Comparison of ENCODE assay signal across 27 cellular contexts in the genomic region with DNA sequence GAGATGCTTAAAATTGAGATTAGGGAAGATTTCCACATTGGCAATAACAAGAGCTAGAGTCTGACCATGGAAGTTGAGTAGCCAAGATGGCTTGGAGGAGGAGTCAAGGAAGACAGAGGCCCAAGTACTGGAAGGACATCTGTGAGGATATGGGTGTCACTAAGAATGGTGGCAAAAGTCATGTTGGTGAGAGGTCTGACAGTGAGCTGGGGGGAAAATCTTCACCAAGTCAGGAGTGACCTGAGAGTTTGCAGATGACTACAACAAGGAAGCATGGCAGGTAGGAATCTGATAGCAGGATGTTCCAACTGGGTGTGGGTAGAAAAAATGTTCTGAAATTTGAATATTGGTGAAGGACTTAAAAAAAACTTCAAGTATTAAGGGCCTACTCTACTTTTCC.
"Had no signal": no experiment of that assay in that cellular context is flagged by ENCODE, and none has a peak within 500 bp of the region (broad histone marks: within the 10 kb centered on the region; RNA-seq: fewer than 3 reads in every experiment).

No MANE protein-coding gene starts in this region.

- H3K9me3 Mint-ChIP-seq: natural killer cell; nephron; stimulated activated effector memory CD8-positive, alpha-beta T cell treated with anti-CD3 and anti-CD28 coated beads, Interleukin-12 subunit alpha, Interleukin-12 subunit beta, amount 100 ng/mL, for 72 hours had no signal

- DNase-seq: natural killer cell; occipital lobe; ovary; posterior cingulate gyrus; psoas muscle; right cardiac atrium; right lobe of liver; sigmoid colon; small intestine; stimulated activated CD4-positive, alpha-beta T cell treated with anti-CD3 and anti-CD28 coated beads, Interleukin-15, amount 100 ng/mL, for 24 hours; stimulated activated CD4-positive, alpha-beta T cell treated with anti-CD3 and anti-CD28 coated beads, Interleukin-2, amount 100 ng/mL, for 24 hours; stimulated activated CD4-positive, alpha-beta T cell treated with anti-CD3 and anti-CD28 coated beads, Interleukin-2, amount 100 ng/mL, for 48 hours; stimulated activated CD4-positive, alpha-beta T cell treated with anti-CD3 and anti-CD28 coated beads, Interleukin-4, amount 100 ng/mL, for 24 hours; stimulated activated naive B cell treated with anti-CD40 and anti-IgM and Interleukin-4, amounts not matched to agents 10 μg/mL and 1 μg/mL and 100 μg/mL, for 72 hours; stimulated activated naive CD4-positive, alpha-beta T cell treated with Interleukin-2 at 50 U/mL for 16 hours; stomach; tibial artery; transverse colon; upper lobe of left lung had no signal

- H3K4me1 ChIP-seq: parathyroid adenoma, psoas muscle, stomach, upper lobe of left lung, vagina had no signal

- FAIRE-seq: small intestine, urothelium cell line had no signal

- H3K27ac Mint-ChIP-seq: natural killer cell; neural progenitor cell; progenitor cell of endocrine pancreas; stimulated activated effector memory CD8-positive, alpha-beta T cell treated with anti-CD3 and anti-CD28 coated beads, Interleukin-12 subunit alpha, Interleukin-12 subunit beta, amount 100 ng/mL, for 72 hours; stimulated activated naive B cell treated with anti-CD40 and anti-IgM and Interleukin-4, amounts not matched to agents 10 μg/mL and 1 μg/mL and 100 μg/mL, for 72 hours; stimulated activated naive CD8-positive, alpha-beta T cell treated with anti-CD3 and anti-CD28 coated beads, Interleukin-15, Interleukin-2, amounts not matched to agents 100 ng/mL and 50 ng/mL, for 24 hours had no signal

- H3K36me3 ChIP-seq: neural progenitor cell, ovary, right lobe of liver, sigmoid colon, stomach, tibial artery, transverse colon, upper lobe of left lung, vagina had no signal

- H3K9me3 ChIP-seq: ovary, psoas muscle, right lobe of liver, sigmoid colon, stomach, tibial artery, transverse colon, upper lobe of left lung, vagina had no signal

- H3K4me2 ChIP-seq: neural progenitor cell had no signal

- H3K79me2 ChIP-seq: parathyroid adenoma had no signal

- H3K27me3 Mint-ChIP-seq: progenitor cell of endocrine pancreas; stimulated activated naive B cell treated with anti-CD40 and anti-IgM and Interleukin-4, amounts not matched to agents 10 μg/mL and 1 μg/mL and 100 μg/mL, for 72 hours had no signal

- ATAC-seq: natural killer cell; psoas muscle; right cardiac atrium; right lobe of liver; stimulated activated effector memory CD8-positive, alpha-beta T cell treated with anti-CD3 and anti-CD28 coated beads, Interleukin-12 subunit alpha, Interleukin-12 subunit beta, amount 100 ng/mL, for 72 hours; stimulated activated naive B cell treated with anti-CD40 and anti-IgM and Interleukin-4, amounts not matched to agents 10 μg/mL and 1 μg/mL and 100 μg/mL, for 72 hours had no signal

- H3K27me3 ChIP-seq: neural progenitor cell, ovary, right lobe of liver, sigmoid colon, stomach, tibial artery, transverse colon, upper lobe of left lung, vagina had no signal

- H3K36me3 Mint-ChIP-seq: natural killer cell; stimulated activated effector memory CD8-positive, alpha-beta T cell treated with anti-CD3 and anti-CD28 coated beads, Interleukin-12 subunit alpha, Interleukin-12 subunit beta, amount 100 ng/mL, for 72 hours; stimulated activated naive B cell treated with anti-CD40 and anti-IgM and Interleukin-4, amounts not matched to agents 10 μg/mL and 1 μg/mL and 100 μg/mL, for 72 hours had no signal

- H2AFZ ChIP-seq: neural progenitor cell, parathyroid adenoma had no signal

- H3K9ac ChIP-seq: neural progenitor cell, parathyroid adenoma had no signal

- H3K27ac ChIP-seq: neural progenitor cell, ovary, parathyroid adenoma, psoas muscle, right lobe of liver, sigmoid colon, stomach, tibial artery, transverse colon, upper lobe of left lung, vagina had no signal

- H3K4me1 Mint-ChIP-seq: natural killer cell; stimulated activated effector memory CD8-positive, alpha-beta T cell treated with anti-CD3 and anti-CD28 coated beads, Interleukin-12 subunit alpha, Interleukin-12 subunit beta, amount 100 ng/mL, for 72 hours; stimulated activated naive B cell treated with anti-CD40 and anti-IgM and Interleukin-4, amounts not matched to agents 10 μg/mL and 1 μg/mL and 100 μg/mL, for 72 hours had no signal

- H3K4me3 ChIP-seq: neural progenitor cell, ovary, psoas muscle, right lobe of liver, sigmoid colon, stomach, tibial artery, transverse colon, upper lobe of left lung, vagina had no signal

- H3K4me3 Mint-ChIP-seq: natural killer cell; nephron; neural progenitor cell; stimulated activated effector memory CD8-positive, alpha-beta T cell treated with anti-CD3 and anti-CD28 coated beads, Interleukin-12 subunit alpha, Interleukin-12 subunit beta, amount 100 ng/mL, for 72 hours; stimulated activated naive B cell treated with anti-CD40 and anti-IgM and Interleukin-4, amounts not matched to agents 10 μg/mL and 1 μg/mL and 100 μg/mL, for 72 hours; stimulated activated naive CD8-positive, alpha-beta T cell treated with anti-CD3 and anti-CD28 coated beads, Interleukin-15, Interleukin-2, amounts not matched to agents 100 ng/mL and 50 ng/mL, for 24 hours had no signal
